Comparison of ENCODE assay signal across 25 cellular contexts in genomic region chr19:33763661-33764343, GRCh38. TPM values are rescaled to one million over a fixed set of nuclear protein-coding genes. Genes with fewer than 3 reads are reported as not detected.
A peak's percentile ranks its signal among the peaks of the same experiment; 100 is the strongest.
DNase-seq lines count a peak whose midpoint lies in the region; ATAC-seq, FAIRE-seq and TF ChIP-seq lines count a peak whose summit lies in the region.
"Had no signal": no experiment of that assay in that cellular context is flagged by ENCODE, and none has a peak within 500 bp of the region (broad histone marks: within the 10 kb centered on the region; RNA-seq: fewer than 3 reads in every experiment).

No MANE protein-coding gene starts in this region.

- H3K4me3 Mint-ChIP-seq in GM23338 = no peak overlapping the region
- no peak overlapping the region for H3K4me3 Mint-ChIP-seq in progenitor cell of endocrine pancreas (ENCODE audit: low read depth)
- H3K4me3 Mint-ChIP-seq: activated naive CD8-positive, alpha-beta T cell treated with anti-CD3 and anti-CD28 coated beads for 36 hours; CD4-positive, alpha-beta memory T cell; nephron had no signal

- H3F3A ChIP-seq in GM23338 (replicated peaks; ENCODE audit: low read depth) = no peaks in the 10 kb centered on the region

- no peak for TF ChIP-seq CTCF in GM23338 (conservative IDR thresholded peaks at IDR 0.05; ENCODE audit: low read depth in 2 of 2)
- no peak for TF ChIP-seq CTCF in VCaP (conservative IDR thresholded peaks at IDR 0.05)
- TF ChIP-seq CTCF in pancreas (IDR thresholded peaks at IDR 0.05) = no peak
- no peak for TF ChIP-seq CTCF in progenitor cell of endocrine pancreas (IDR thresholded peaks at IDR 0.05; ENCODE audit: unreplicated experiment)

- H3K36me3 Mint-ChIP-seq in GM23338 (ENCODE audit: low read depth) (no peaks in the 10 kb centered on the region), progenitor cell of endocrine pancreas (ENCODE audit: insufficient read depth) (no peaks in the 10 kb centered on the region)
- H3K36me3 Mint-ChIP-seq: activated naive CD8-positive, alpha-beta T cell treated with anti-CD3 and anti-CD28 coated beads for 36 hours; CD4-positive, alpha-beta memory T cell had no signal

- H3K27ac ChIP-seq in GM23338 (ENCODE audit: low read depth) (no peak overlapping the region), VCaP (peak overlapping the region; percentile 40; the same call in 1 of the 2 replicates), pancreas (no peak overlapping the region)
- H3K27ac ChIP-seq: psoas muscle, stomach, transverse colon, WERI-Rb-1 had no signal

- no peaks in the 10 kb centered on the region for H3K9me2 ChIP-seq in GM23338 (ENCODE audit: insufficient read depth)

- no peaks in the 10 kb centered on the region for H3K9me3 ChIP-seq in pancreas
- H3K9me3 ChIP-seq: psoas muscle, stomach, transverse colon had no signal

- H3K27ac Mint-ChIP-seq in GM23338 (no peak overlapping the region), progenitor cell of endocrine pancreas (no peak overlapping the region)
- H3K27ac Mint-ChIP-seq: activated naive CD8-positive, alpha-beta T cell treated with anti-CD3 and anti-CD28 coated beads for 36 hours; activated T-helper 2 cell treated with anti-CD3 and anti-CD28 coated beads, Interferon-gamma antibody, Interleukin-2, Interleukin-4, amounts not matched to agents 10 μg/mL and 5 μg/mL and 100 μg/mL, durations not matched to agents 14 hours and 24 hours and 36 hours; CD4-positive, alpha-beta memory T cell; nephron had no signal

- no peak overlapping the region for H3K4me3 ChIP-seq in GM23338
- no peak overlapping the region for H3K4me3 ChIP-seq in pancreas
- H3K4me3 ChIP-seq: psoas muscle, stomach, transverse colon had no signal

- no peak for FAIRE-seq in pancreas (lab: Jason Lieb, UNC)
- FAIRE-seq: G401.6, RCC 7860 had no signal

- no peak overlapping the region for H3K4me2 ChIP-seq in GM23338

- DNase-seq in GM23338 (ENCODE audit: low spot score) (peak; percentile 30), head of caudate nucleus (peak in 34 of 42 donors; percentile 19 to 74 (median 50)), pancreas (peak in 3 of 6 donors; percentile 21 to 49 (median 41)), progenitor cell of endocrine pancreas (ENCODE audit: low spot score, unreplicated experiment) (no peak)
- DNase-seq in activated CD4-positive, alpha-beta T cell treated with anti-CD3 and anti-CD28 coated beads, Interleukin-2, amount 50 U/mL, for 48 hours = no peak
- DNase-seq: activated CD8-positive, alpha-beta memory T cell treated with anti-CD3 and anti-CD28 coated beads, Interleukin-2, amount 50 U/mL, for 48 hours; activated naive CD8-positive, alpha-beta T cell treated with anti-CD3 and anti-CD28 coated beads for 36 hours; CD4-positive, alpha-beta memory T cell; effector CD8-positive, alpha-beta T cell; erythroblast; GOT3; IMR-90; islet precursor cell; NCI-H2081 treated with DMSO at 0.1 percent for 48 hours; NCI-H446 treated with DMSO at 0.1 percent for 48 hours; psoas muscle; stomach; transverse colon had no signal

- H4K20me1 ChIP-seq in GM23338 (replicated peaks; ENCODE audit: insufficient read depth) = peaks cover 4% of the 10 kb centered on the region; the same call in 1 of the 2 replicates

- WGBS in pancreas, 2 donors = 60 to 63% methylated on average over 10 of the region's 10 CpGs

- peaks cover 9% of the 10 kb centered on the region for H3K27me3 Mint-ChIP-seq in GM23338 (ENCODE audit: insufficient read depth, low read depth, poor library complexity)
- peaks cover 3% of the 10 kb centered on the region for H3K27me3 Mint-ChIP-seq in progenitor cell of endocrine pancreas

- no peak overlapping the region for H2AFZ ChIP-seq in GM23338

- intact Hi-C loops in head of caudate nucleus (cut with DNase I) (loop anchor here (10.0 kb wide), 1 partner anchor 529 kb away; no protein-coding TSS in a partner anchor), pancreas (cut with DNase I) (no loop called here)

- H3K4me1 ChIP-seq in GM23338 (ENCODE audit: insufficient read depth) (peaks cover 7% of the 10 kb centered on the region; the same call in 1 of the 2 replicates), pancreas (peaks cover 0 to 4% (median 0%) of the 10 kb centered on the region in 3 donors)
- H3K4me1 ChIP-seq: psoas muscle, transverse colon had no signal

- H3K9me3 Mint-ChIP-seq in GM23338 (peaks cover 2% of the 10 kb centered on the region; the same call in 1 of the 3 replicates), progenitor cell of endocrine pancreas (ENCODE audit: low read depth) (no peaks in the 10 kb centered on the region)
- H3K9me3 Mint-ChIP-seq: activated naive CD8-positive, alpha-beta T cell treated with anti-CD3 and anti-CD28 coated beads for 36 hours; activated T-helper 2 cell treated with anti-CD3 and anti-CD28 coated beads, Interferon-gamma antibody, Interleukin-2, Interleukin-4, amounts not matched to agents 10 μg/mL and 5 μg/mL and 100 μg/mL, durations not matched to agents 14 hours and 24 hours and 36 hours; nephron had no signal

- ATAC-seq in GM23338 (peak; percentile 37), pancreas (peak; percentile 32 to 81 (median 54)), GM19395 (IDR thresholded peaks at IDR 0.05; ENCODE audit: unreplicated experiment) (no peak)
- ATAC-seq: psoas muscle had no signal

- H3K4me1 Mint-ChIP-seq in GM23338 (peaks cover 12% of the 10 kb centered on the region), progenitor cell of endocrine pancreas (ENCODE audit: low read depth) (no peaks in the 10 kb centered on the region)
- H3K4me1 Mint-ChIP-seq: activated naive CD8-positive, alpha-beta T cell treated with anti-CD3 and anti-CD28 coated beads for 36 hours; CD4-positive, alpha-beta memory T cell had no signal

- no peaks in the 10 kb centered on the region for H3K79me2 ChIP-seq in GM23338 (replicated peaks; ENCODE audit: insufficient read depth)

- H3K36me3 ChIP-seq in GM23338 (ENCODE audit: insufficient read depth) = no peaks in the 10 kb centered on the region
- H3K36me3 ChIP-seq in pancreas = no peaks in the 10 kb centered on the region
- H3K36me3 ChIP-seq: stomach, transverse colon, WERI-Rb-1 had no signal

- H3K27me3 ChIP-seq in GM23338 (ENCODE audit: insufficient read depth) = no peaks in the 10 kb centered on the region
- no peaks in the 10 kb centered on the region for H3K27me3 ChIP-seq in pancreas

TF ChIP-seq in GM23338, 12 proteins besides CTCF, POLR2A, EP300 and RAD21 (continues in another document):
- TF ChIP-seq ZNF462 (CRISPR knock-in tag; IDR thresholded peaks at IDR 0.05) (no peak), ZNF114 (CRISPR knock-in tag; IDR thresholded peaks at IDR 0.05) (no peak)

RNA-seq across cellular contexts. Expression of gene KCTD15, which starts 32.9 kb away (rescaled TPM):
- 46.9 and 60.1 TPM in 2 replicates for total RNA-seq in GM23338 (2014; rRNA removed; shearing (Covaris generic))
- polyA plus RNA-seq in GM23338 (2016; fragmentation: Nextera tagmentation; extraction: Ambion mirVana) (5.1 and 5.8 TPM in 2 replicates), pancreas (10 to 100 TPM; 28.3 to 33.8 TPM)
- total RNA-seq in pancreas (10 to 100 TPM; 14.8 to 25.8 (median 16.5) TPM), progenitor cell of endocrine pancreas (61.3 TPM in 2 replicates)

Comparison
In these comparisons a context has a peak if more than half of its experiments do, and no peak if none do; other contexts are left out.
1. DNase-seq: peak in GM23338 (single experiment) and head of caudate nucleus (34 of 42); none in progenitor cell of endocrine pancreas (single experiment) and activated CD4-positive, alpha-beta T cell treated with anti-CD3 and anti-CD28 coated beads, Interleukin-2, amount 50 U/mL, for 48 hours (0 of 2).